8 cellular contexts compared by ENCODE assay signal in genomic region chr10:79445217-79445707, GRCh38. TPM values are rescaled to one million over a fixed set of nuclear protein-coding genes. Genes with fewer than 3 reads are reported as not detected.
DNase-seq lines count a peak whose midpoint lies in the region; ATAC-seq and TF ChIP-seq lines count a peak whose summit lies in the region.

TSS of gene ZCCHC24 (minus strand) at chr10:79445624. CDS start at chr10:79445440, 184 bp downstream.

- H3K4me3 ChIP-seq in esophagus (ENCODE audit: low read depth in 1 of 2, low read length in 2 of 2) (peak within 1 kb of the TSS; percentile 54 to 70), uterus (peak within 1 kb of the TSS; percentile 57 to 92)

- TF ChIP-seq CTCF in uterus (IDR thresholded peaks at IDR 0.05): peak in 1 of 4 experiments; percentile 62

- intact Hi-C loops in uterus (cut with DNase I; ENCODE audit: low total_unique reads): loop anchor here (2.0 kb wide), 1 partner anchor 46 kb away; no protein-coding TSS in a partner anchor

- DNase-seq in DMS53 treated with DMSO at 0.1 percent for 48 hours (lab: John Stamatoyannopoulos, UW; ENCODE audit: unreplicated experiment): peak; percentile 38
- DNase-seq in T-helper 17 cell: no peak
- no peak for DNase-seq in naive B cell
- DNase-seq in uterus: no peak
- no peak for DNase-seq in NCI-H524 treated with DMSO at 0.1 percent for 48 hours (lab: John Stamatoyannopoulos, UW)

- H3K9me3 ChIP-seq in T-helper 17 cell (ENCODE audit: control insufficient read depth, low read length, poor library complexity, severe bottlenecking): no peaks in the 10 kb centered on the region
- H3K9me3 ChIP-seq in esophagus (ENCODE audit: control insufficient read depth in 2 of 2, insufficient read depth in 1 of 2, low read depth in 1 of 2, low read length in 1 of 2): no peaks in the 10 kb centered on the region
- no peaks in the 10 kb centered on the region for H3K9me3 ChIP-seq in uterus

- H3K4me1 Mint-ChIP-seq in T-helper 17 cell (peaks cover 25% of the 10 kb centered on the region), naive B cell (peaks cover 24 to 32% (median 28%) of the 10 kb centered on the region in 3 donors)

- H3K4me1 ChIP-seq in esophagus (ENCODE audit: control insufficient read depth in 2 of 2, insufficient read depth in 2 of 2, low read length in 1 of 2) (peaks cover 0 to 14% of the 10 kb centered on the region in 2 donors), uterus (peaks cover 0 to 13% of the 10 kb centered on the region in 2 donors)

- peak; percentile 95 to 99 for TF ChIP-seq POLR2A in uterus (IDR thresholded peaks at IDR 0.05)

- H3K4me3 Mint-ChIP-seq in T-helper 17 cell (peak within 1 kb of the TSS; percentile 98), naive B cell (peak within 1 kb of the TSS; percentile 72 to 95 (median 92))

- H3K27ac ChIP-seq in esophagus (ENCODE audit: low read depth in 2 of 2, low read length in 1 of 2) (peak within 1 kb of the TSS; percentile 88 to 89), uterus (peak within 1 kb of the TSS; percentile 95 to 99)

- H3K27me3 ChIP-seq in esophagus (ENCODE audit: control insufficient read depth in 1 of 2, insufficient read depth in 2 of 2, low read length in 2 of 2) (no peaks in the 10 kb centered on the region), uterus (no peaks in the 10 kb centered on the region)

- peak within 1 kb of the TSS; percentile 77 for H3K27ac Mint-ChIP-seq in T-helper 17 cell
- H3K27ac Mint-ChIP-seq in naive B cell: peak within 1 kb of the TSS in 5 of 6 donors; percentile 30 to 99 (median 91)

- H3K36me3 ChIP-seq in esophagus (ENCODE audit: control insufficient read depth in 2 of 2, insufficient read depth in 2 of 2, low read length in 1 of 2): no peaks in the 10 kb centered on the region
- no peaks in the 10 kb centered on the region for H3K36me3 ChIP-seq in uterus

- WGBS in esophagus, 2 donors: 0% methylated on average over 47 to 62 of the region's 62 CpGs

- ATAC-seq in GM19328 (IDR thresholded peaks at IDR 0.05; ENCODE audit: unreplicated experiment) (peak; percentile 31), HG03196 (IDR thresholded peaks at IDR 0.05; ENCODE audit: unreplicated experiment) (peak; percentile 35), T-helper 17 cell (peak; percentile 29), naive B cell (ENCODE audit: low read depth in 2 of 2) (peak; percentile 25 to 33)

- H3K9me3 Mint-ChIP-seq in naive B cell: no peaks in the 10 kb centered on the region

- H3K27me3 Mint-ChIP-seq in T-helper 17 cell (no peaks in the 10 kb centered on the region), naive B cell (peaks cover 0 to 8% (median 3%) of the 10 kb centered on the region in 3 donors)

- H3K36me3 Mint-ChIP-seq in T-helper 17 cell (ENCODE audit: low read depth) (peaks cover 2% of the 10 kb centered on the region), naive B cell (no peaks in the 10 kb centered on the region)

RNA-seq across cellular contexts. Expression of gene ZCCHC24, which starts in this region (rescaled TPM):
- 1 to 10 TPM; 1.1 to 1.3 TPM for total RNA-seq in T-helper 17 cell
- 1 to 10 TPM; 3.3 to 6.5 TPM for polyA plus RNA-seq in esophagus
- under 1 TPM in 5 of 6 donors, not detected in 1; 0.12 to 0.54 (median 0.43) TPM for polyA plus RNA-seq in naive B cell (ENCODE audit: low read depth in 6 of 6)
- total RNA-seq in uterus: 100 to 1,000 TPM in 1 of 4 donors, 10 to 100 TPM in 3; 32.8 to 122 (median 37.7) TPM

Comparison
In these comparisons a context has a peak if more than half of its experiments do, and no peak if none do; other contexts are left out.
1. RNA of gene ZCCHC24 (total RNA-seq): 32.8 to 122 TPM in uterus; 1.1 to 1.3 TPM in T-helper 17 cell; every median in the first group is over 10 times any median in the second.
2. Peak in ATAC-seq in naive B cell; RNA of the gene not detected or under 1 TPM.
3. Peak in every context shown above with its lines, with median percentiles within 50 percentile points of each other: ATAC-seq.